In the genomic region with DNA sequence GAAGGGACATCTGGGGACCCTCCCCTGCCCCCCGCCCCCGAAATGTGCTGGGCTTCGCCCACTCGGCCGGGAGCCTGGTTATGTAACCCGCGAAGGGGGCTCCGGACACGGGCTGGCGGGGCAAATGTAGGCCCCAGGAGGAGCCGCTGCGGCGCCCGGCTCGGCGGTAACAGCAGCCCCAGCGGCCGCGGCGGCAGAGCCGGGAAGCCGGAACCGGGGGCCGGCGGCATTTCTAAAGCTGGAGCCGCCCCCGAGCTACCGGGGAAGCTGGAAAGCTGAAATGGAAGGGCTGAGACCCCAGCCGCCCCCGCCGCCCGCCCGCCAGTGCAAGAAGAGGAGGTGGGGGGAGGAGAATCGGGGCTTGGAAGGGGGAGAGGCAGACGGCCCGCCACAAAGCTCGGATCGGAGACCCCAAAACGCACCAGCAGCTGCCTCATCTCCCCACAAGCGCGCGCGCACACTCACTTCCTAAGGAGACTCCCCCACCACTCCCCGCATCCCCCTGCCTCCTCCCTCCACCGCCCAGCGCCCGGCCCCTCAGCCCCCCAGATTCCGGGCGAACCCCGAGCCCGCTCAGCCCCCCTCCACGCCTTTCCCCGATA, we compare ENCODE assay signal across 8 cellular contexts. TPM values are rescaled to one million over a fixed set of nuclear protein-coding genes. Genes with fewer than 3 reads are reported as not detected.
DNase-seq lines count a peak whose midpoint lies in the region; ATAC-seq and TF ChIP-seq lines count a peak whose summit lies in the region.

No MANE protein-coding gene starts in this region.

- CTCF ChIA-PET in Calu3 (lab: Charles Lee), result interaction anchor here (0.6 to 1.4 kb wide), 5 partner anchors 15 to 503 kb away, joined by 3 to 4 read pairs (median 4); no protein-coding TSS in a partner anchor

- H3K27me3 Mint-ChIP-seq in Calu3 (ENCODE audit: unreplicated experiment), result peaks cover 19% of the 10 kb centered on the region
- H3K27me3 Mint-ChIP-seq in activated T-helper 1 cell treated with anti-CD3 and anti-CD28 coated beads, Interleukin-12 subunit alpha, Interleukin-12 subunit beta, Interleukin-2, Interleukin-4 antibody, amounts not matched to agents 30 ng/mL and 10 ng/mL and 1 ng/mL, durations not matched to agents 14 hours and 24 hours and 36 hours (ENCODE audit: insufficient read depth), result no peaks in the 10 kb centered on the region

- peak overlapping the region; percentile 82 for H3K27ac Mint-ChIP-seq in Calu3 (ENCODE audit: unreplicated experiment)
- H3K27ac Mint-ChIP-seq in activated T-helper 1 cell treated with anti-CD3 and anti-CD28 coated beads, Interleukin-12 subunit alpha, Interleukin-12 subunit beta, Interleukin-2, Interleukin-4 antibody, amounts not matched to agents 30 ng/mL and 10 ng/mL and 1 ng/mL, durations not matched to agents 14 hours and 24 hours and 36 hours, result peak overlapping the region; percentile 100

- intact Hi-C loops in Calu3 (cut with micrococcal nuclease; ENCODE audit: unreplicated experiment), result no loop called here
- intact Hi-C loops in activated T-helper 1 cell treated with anti-CD3 and anti-CD28 coated beads, Interleukin-12 subunit alpha, Interleukin-12 subunit beta, Interleukin-2, Interleukin-4 antibody, amounts not matched to agents 30 ng/mL and 10 ng/mL and 1 ng/mL, durations not matched to agents 14 hours and 24 hours and 36 hours (cut with micrococcal nuclease), result no loop called here

- no peaks in the 10 kb centered on the region for H3K27me3 ChIP-seq in neuron (ENCODE audit: insufficient read depth, low read length)

- no peak for DNase-seq in Calu3
- no peak for DNase-seq in LNCaP clone FGC (ENCODE audit: low read depth)
- peak; percentile 22 for DNase-seq in activated T-helper 1 cell treated with anti-CD3 and anti-CD28 coated beads, Interleukin-12 subunit alpha, Interleukin-12 subunit beta, Interleukin-2, Interleukin-4 antibody, amounts not matched to agents 30 ng/mL and 10 ng/mL and 1 ng/mL, durations not matched to agents 14 hours and 24 hours and 36 hours (ENCODE audit: low spot score)
- no peak for DNase-seq in fibroblast of mammary gland (ENCODE audit: low read depth)
- DNase-seq in NCI-H2029 treated with DMSO at 0.1 percent for 48 hours (lab: John Stamatoyannopoulos, UW), result no peak
- no peak for DNase-seq in MV-4-11 (lab: John Stamatoyannopoulos, UW)

- TF ChIP-seq CTCF in Calu3 (IDR thresholded peaks at IDR 0.05; ENCODE audit: unreplicated experiment) (no peak), LNCaP clone FGC (IDR thresholded peaks at IDR 0.05; ENCODE audit: control insufficient read depth, extremely low read depth, insufficient read depth) (no peak), fibroblast of mammary gland (conservative IDR thresholded peaks at IDR 0.05; ENCODE audit: control insufficient read depth, insufficient read depth, low read depth, low read length) (no peak)

- peaks cover 18% of the 10 kb centered on the region for H3K36me3 Mint-ChIP-seq in Calu3 (ENCODE audit: insufficient read depth, unreplicated experiment)
- peaks cover 11% of the 10 kb centered on the region for H3K36me3 Mint-ChIP-seq in activated T-helper 1 cell treated with anti-CD3 and anti-CD28 coated beads, Interleukin-12 subunit alpha, Interleukin-12 subunit beta, Interleukin-2, Interleukin-4 antibody, amounts not matched to agents 30 ng/mL and 10 ng/mL and 1 ng/mL, durations not matched to agents 14 hours and 24 hours and 36 hours (ENCODE audit: low read depth)

- H3K4me3 ChIP-seq in LNCaP clone FGC (ENCODE audit: low read depth, low read length) (peak overlapping the region; percentile 70), fibroblast of mammary gland (ENCODE audit: control insufficient read depth, low read depth, low read length) (peak overlapping the region; percentile 67), neuron (ENCODE audit: low read length) (peak overlapping the region; percentile 54)

- H3K4me1 ChIP-seq in neuron (ENCODE audit: insufficient read depth, low read length), result peaks cover 59% of the 10 kb centered on the region

- H2AFZ ChIP-seq in neuron (ENCODE audit: low read depth, low read length), result peak overlapping the region; percentile 57

- H3K4me1 Mint-ChIP-seq in Calu3 (ENCODE audit: low read depth, unreplicated experiment), result peaks cover 11% of the 10 kb centered on the region
- H3K4me1 Mint-ChIP-seq in activated T-helper 1 cell treated with anti-CD3 and anti-CD28 coated beads, Interleukin-12 subunit alpha, Interleukin-12 subunit beta, Interleukin-2, Interleukin-4 antibody, amounts not matched to agents 30 ng/mL and 10 ng/mL and 1 ng/mL, durations not matched to agents 14 hours and 24 hours and 36 hours (ENCODE audit: low read depth), result peaks cover 40% of the 10 kb centered on the region

- no peak for ATAC-seq in GM19463 (IDR thresholded peaks at IDR 0.05; ENCODE audit: unreplicated experiment)

- H3K4me3 Mint-ChIP-seq in Calu3 (ENCODE audit: low read depth, unreplicated experiment), result peak overlapping the region; percentile 81
- H3K4me3 Mint-ChIP-seq in activated T-helper 1 cell treated with anti-CD3 and anti-CD28 coated beads, Interleukin-12 subunit alpha, Interleukin-12 subunit beta, Interleukin-2, Interleukin-4 antibody, amounts not matched to agents 30 ng/mL and 10 ng/mL and 1 ng/mL, durations not matched to agents 14 hours and 24 hours and 36 hours, result peak overlapping the region; percentile 98

- BruUV-seq in Calu3 (replicated peaks; lab: Mats Ljungman, UMichigan), result no TSS peak

- H3K36me3 ChIP-seq in neuron (ENCODE audit: insufficient read depth, low read length), result peaks cover 8% of the 10 kb centered on the region

- H3K9me3 Mint-ChIP-seq in Calu3 (ENCODE audit: low read depth, unreplicated experiment), result no peaks in the 10 kb centered on the region
- no peaks in the 10 kb centered on the region for H3K9me3 Mint-ChIP-seq in activated T-helper 1 cell treated with anti-CD3 and anti-CD28 coated beads, Interleukin-12 subunit alpha, Interleukin-12 subunit beta, Interleukin-2, Interleukin-4 antibody, amounts not matched to agents 30 ng/mL and 10 ng/mL and 1 ng/mL, durations not matched to agents 14 hours and 24 hours and 36 hours

- H3K9me3 ChIP-seq in neuron (ENCODE audit: low read length), result no peaks in the 10 kb centered on the region

RNA-seq across cellular contexts. Expression of a gene that starts 1.5 kb away (rescaled TPM):
- 23.8 and 24.7 TPM in 2 replicates for total RNA-seq in Calu3 (2022)
- 58.1 and 60.1 TPM in 2 replicates for total RNA-seq in activated T-helper 1 cell treated with anti-CD3 and anti-CD28 coated beads, Interleukin-12 subunit alpha, Interleukin-12 subunit beta, Interleukin-2, Interleukin-4 antibody, amounts not matched to agents 30 ng/mL and 10 ng/mL and 1 ng/mL, durations not matched to agents 14 hours and 24 hours and 36 hours

RNA-seq across cellular contexts. Expression of a gene that starts 47.0 kb away (rescaled TPM):
- 33.4 and 35.5 TPM in 2 replicates for total RNA-seq in Calu3 (2022)
- 61.5 and 67.0 TPM in 2 replicates for total RNA-seq in activated T-helper 1 cell treated with anti-CD3 and anti-CD28 coated beads, Interleukin-12 subunit alpha, Interleukin-12 subunit beta, Interleukin-2, Interleukin-4 antibody, amounts not matched to agents 30 ng/mL and 10 ng/mL and 1 ng/mL, durations not matched to agents 14 hours and 24 hours and 36 hours
